In genomic region chr14:69812725-69813124, GRCh38 we compare ENCODE assay signal across 1 cellular context.
TF ChIP-seq lines count a peak whose summit lies in the region.

No MANE protein-coding gene starts in this region.

TF ChIP-seq in WTC11, 78 proteins besides CTCF, POLR2A, EP300 and RAD21 (continued from another document):
- no peak for TF ChIP-seq PRDM15 (CRISPR knock-in tag; IDR thresholded peaks at IDR 0.05)
- TF ChIP-seq SP1 (CRISPR knock-in tag; conservative IDR thresholded peaks at IDR 0.05) = no peak
- TF ChIP-seq HMGXB4 (CRISPR knock-in tag; IDR thresholded peaks at IDR 0.05) = no peak
- TF ChIP-seq AFF4 (CRISPR knock-in tag; IDR thresholded peaks at IDR 0.05; ENCODE audit: borderline replicate concordance) = no peak
- TF ChIP-seq IRF1 (CRISPR knock-in tag; IDR thresholded peaks at IDR 0.05) = no peak
- no peak for TF ChIP-seq SMAD3 (CRISPR knock-in tag; IDR thresholded peaks at IDR 0.05; ENCODE audit: borderline replicate concordance)
- no peak for TF ChIP-seq FOXP1 (CRISPR knock-in tag; IDR thresholded peaks at IDR 0.05; ENCODE audit: borderline replicate concordance)
- TF ChIP-seq ATF1 (CRISPR knock-in tag; IDR thresholded peaks at IDR 0.05) = no peak
- TF ChIP-seq ZNF219 (CRISPR knock-in tag; IDR thresholded peaks at IDR 0.05; ENCODE audit: borderline replicate concordance) = no peak
- no peak for TF ChIP-seq OVOL2 (CRISPR knock-in tag; IDR thresholded peaks at IDR 0.05; ENCODE audit: borderline replicate concordance)
- no peak for TF ChIP-seq ZNF671 (CRISPR knock-in tag; IDR thresholded peaks at IDR 0.05)
- TF ChIP-seq TEAD1 (CRISPR knock-in tag; IDR thresholded peaks at IDR 0.05) = no peak
- no peak for TF ChIP-seq EMX1 (CRISPR knock-in tag; IDR thresholded peaks at IDR 0.05)
- no peak for TF ChIP-seq ERG (CRISPR knock-in tag; IDR thresholded peaks at IDR 0.05)
- no peak for TF ChIP-seq TP53 (CRISPR knock-in tag; IDR thresholded peaks at IDR 0.05)
